In genomic region chr2:65371094-65371474, GRCh38 we compare ENCODE assay signal across 15 cellular contexts.
DNase-seq lines count a peak whose midpoint lies in the region; ATAC-seq and TF ChIP-seq lines count a peak whose summit lies in the region.
"Had no signal": no experiment of that assay in that cellular context is flagged by ENCODE, and none has a peak within 500 bp of the region (broad histone marks: within the 10 kb centered on the region; RNA-seq: fewer than 3 reads in every experiment).

No MANE protein-coding gene starts in this region.

- H3K4me1 Mint-ChIP-seq in neural progenitor cell: peaks cover 58% of the 10 kb centered on the region
- peaks cover 40% of the 10 kb centered on the region for H3K4me1 Mint-ChIP-seq in activated T-helper 1 cell treated with anti-CD3 and anti-CD28 coated beads, Interleukin-12 subunit alpha, Interleukin-12 subunit beta, Interleukin-2, Interleukin-4 antibody, amounts not matched to agents 30 ng/mL and 10 ng/mL and 1 ng/mL, durations not matched to agents 14 hours and 24 hours and 36 hours (ENCODE audit: low read depth)

- no peaks in the 10 kb centered on the region for H3K36me3 ChIP-seq in neural progenitor cell
- H3K36me3 ChIP-seq: neutrophil had no signal

- no peaks in the 10 kb centered on the region for H3K79me2 ChIP-seq in neural progenitor cell (ENCODE audit: low read depth)

- H4K20me1 ChIP-seq in neural progenitor cell (ENCODE audit: low read depth): peaks cover 74% of the 10 kb centered on the region

- no peak overlapping the region for H3K9ac ChIP-seq in neural progenitor cell
- H3K9ac ChIP-seq: GM23248 had no signal

- no peak for TF ChIP-seq CTCF in neural progenitor cell (IDR thresholded peaks at IDR 0.05)

- H2AFZ ChIP-seq in neural progenitor cell (replicated peaks): no peak overlapping the region
- H2AFZ ChIP-seq: GM23248 had no signal

- ATAC-seq in Right ventricle myocardium superior (ENCODE audit: poor library complexity): peak; percentile 52
- no peak for ATAC-seq in GM21529 (IDR thresholded peaks at IDR 0.05; ENCODE audit: unreplicated experiment)
- ATAC-seq: T-cell had no signal

- H3K36me3 Mint-ChIP-seq in neural progenitor cell: peaks cover 10% of the 10 kb centered on the region
- peaks cover 3% of the 10 kb centered on the region for H3K36me3 Mint-ChIP-seq in activated T-helper 1 cell treated with anti-CD3 and anti-CD28 coated beads, Interleukin-12 subunit alpha, Interleukin-12 subunit beta, Interleukin-2, Interleukin-4 antibody, amounts not matched to agents 30 ng/mL and 10 ng/mL and 1 ng/mL, durations not matched to agents 14 hours and 24 hours and 36 hours (ENCODE audit: low read depth)
- H3K36me3 Mint-ChIP-seq: T-cell had no signal

- DNase-seq in Right ventricle myocardium superior (no peak), cardiac septum (ENCODE audit: low spot score) (no peak), neural progenitor cell (ENCODE audit: low spot score) (no peak), SIG-M5 (lab: John Stamatoyannopoulos, UW) (no peak)
- DNase-seq in activated T-helper 1 cell treated with anti-CD3 and anti-CD28 coated beads, Interleukin-12 subunit alpha, Interleukin-12 subunit beta, Interleukin-2, Interleukin-4 antibody, amounts not matched to agents 30 ng/mL and 10 ng/mL and 1 ng/mL, durations not matched to agents 14 hours and 24 hours and 36 hours (ENCODE audit: low spot score): no peak
- no peak for DNase-seq in activated naive CD4-positive, alpha-beta T cell treated with Interleukin-2 at 50 U/mL for 16 hours
- DNase-seq: CD4-positive, alpha-beta T cell; cerebellar nuclear complex; GM23248; stimulated activated CD4-positive, alpha-beta T cell treated with anti-CD3 and anti-CD28 coated beads, Interleukin-4, amount 100 ng/mL, for 4 hours; T-cell had no signal

- no peak overlapping the region for H3K4me3 Mint-ChIP-seq in neural progenitor cell
- H3K4me3 Mint-ChIP-seq in activated T-helper 1 cell treated with anti-CD3 and anti-CD28 coated beads, Interleukin-12 subunit alpha, Interleukin-12 subunit beta, Interleukin-2, Interleukin-4 antibody, amounts not matched to agents 30 ng/mL and 10 ng/mL and 1 ng/mL, durations not matched to agents 14 hours and 24 hours and 36 hours: no peak overlapping the region
- H3K4me3 Mint-ChIP-seq: CD4-positive, alpha-beta T cell; T-cell had no signal

- H3K9me3 Mint-ChIP-seq in neural progenitor cell: no peaks in the 10 kb centered on the region
- H3K9me3 Mint-ChIP-seq in activated T-helper 1 cell treated with anti-CD3 and anti-CD28 coated beads, Interleukin-12 subunit alpha, Interleukin-12 subunit beta, Interleukin-2, Interleukin-4 antibody, amounts not matched to agents 30 ng/mL and 10 ng/mL and 1 ng/mL, durations not matched to agents 14 hours and 24 hours and 36 hours: no peaks in the 10 kb centered on the region
- H3K9me3 Mint-ChIP-seq: CD4-positive, alpha-beta T cell; T-cell had no signal

- H3K4me3 ChIP-seq in neural progenitor cell: no peak overlapping the region
- H3K4me3 ChIP-seq: GM23248, skin epidermis had no signal

- peak overlapping the region; percentile 44 for H3K4me2 ChIP-seq in neural progenitor cell

- intact Hi-C loops in Right ventricle myocardium superior (cut with DNase I) (no loop called here), cardiac septum (cut with DNase I) (no loop called here)
- intact Hi-C loops in activated T-helper 1 cell treated with anti-CD3 and anti-CD28 coated beads, Interleukin-12 subunit alpha, Interleukin-12 subunit beta, Interleukin-2, Interleukin-4 antibody, amounts not matched to agents 30 ng/mL and 10 ng/mL and 1 ng/mL, durations not matched to agents 14 hours and 24 hours and 36 hours (cut with micrococcal nuclease): no loop called here

- H3K27ac ChIP-seq in cingulate gyrus (ENCODE audit: low read depth, low read length): peak overlapping the region; percentile 5
- H3K27ac ChIP-seq in neural progenitor cell: no peak overlapping the region
- H3K27ac ChIP-seq: GM23248, neutrophil had no signal

- H3F3A ChIP-seq in neural progenitor cell (ENCODE audit: low read depth): peaks cover 7% of the 10 kb centered on the region

- H3K27me3 ChIP-seq in neural progenitor cell: no peaks in the 10 kb centered on the region
- H3K27me3 ChIP-seq: neutrophil had no signal

- peak overlapping the region; percentile 8 for H3K27ac Mint-ChIP-seq in neural progenitor cell
- H3K27ac Mint-ChIP-seq in activated T-helper 1 cell treated with anti-CD3 and anti-CD28 coated beads, Interleukin-12 subunit alpha, Interleukin-12 subunit beta, Interleukin-2, Interleukin-4 antibody, amounts not matched to agents 30 ng/mL and 10 ng/mL and 1 ng/mL, durations not matched to agents 14 hours and 24 hours and 36 hours: no peak overlapping the region
- H3K27ac Mint-ChIP-seq: CD4-positive, alpha-beta T cell; T-cell had no signal

- H3K27me3 Mint-ChIP-seq in neural progenitor cell (ENCODE audit: insufficient read depth, low read depth): no peaks in the 10 kb centered on the region
- H3K27me3 Mint-ChIP-seq in activated T-helper 1 cell treated with anti-CD3 and anti-CD28 coated beads, Interleukin-12 subunit alpha, Interleukin-12 subunit beta, Interleukin-2, Interleukin-4 antibody, amounts not matched to agents 30 ng/mL and 10 ng/mL and 1 ng/mL, durations not matched to agents 14 hours and 24 hours and 36 hours (ENCODE audit: insufficient read depth): peaks cover 5% of the 10 kb centered on the region
- H3K27me3 Mint-ChIP-seq: T-cell had no signal

- H3K4me1 ChIP-seq in neural progenitor cell: peaks cover 33% of the 10 kb centered on the region

- H3K9me3 ChIP-seq in neural progenitor cell (ENCODE audit: low read depth): no peaks in the 10 kb centered on the region
- H3K9me3 ChIP-seq: neutrophil had no signal
